9 cellular contexts compared by ENCODE assay signal in genomic region chr13:109780880-109781383, GRCh38. TPM values are rescaled to one million over a fixed set of nuclear protein-coding genes. Genes with fewer than 3 reads are reported as not detected.
DNase-seq lines count a peak whose midpoint lies in the region; ATAC-seq and TF ChIP-seq lines count a peak whose summit lies in the region.
"Had no signal": no experiment of that assay in that cellular context is flagged by ENCODE, and none has a peak within 500 bp of the region (broad histone marks: within the 10 kb centered on the region; RNA-seq: fewer than 3 reads in every experiment).

No MANE protein-coding gene starts in this region.

- TF ChIP-seq POLR2A in stomach (IDR thresholded peaks at IDR 0.05) = no peak

- peaks cover 46 to 89% (median 71%) of the 10 kb centered on the region in 4 donors for H3K4me1 ChIP-seq in stomach

- peak overlapping the region; percentile 77 to 84 (median 82) for H3K4me3 ChIP-seq in stomach

- WGBS in stomach, 5 donors = 19 to 54% (median 37%) methylated on average over 7 to 10 of the region's 10 CpGs

- H3K27ac Mint-ChIP-seq in WTC11 = peak overlapping the region; percentile 17
- H3K27ac Mint-ChIP-seq in immature natural killer cell = no peak overlapping the region

- H3K27ac ChIP-seq in stomach = peak overlapping the region; percentile 65 to 77 (median 75)

- H3K4me1 Mint-ChIP-seq in WTC11 = peaks cover 47% of the 10 kb centered on the region
- peaks cover 41 to 42% of the 10 kb centered on the region in 2 donors for H3K4me1 Mint-ChIP-seq in immature natural killer cell

- no peaks in the 10 kb centered on the region for H3K27me3 Mint-ChIP-seq in WTC11 (ENCODE audit: low read depth)
- peaks cover 17 to 34% (median 25%) of the 10 kb centered on the region in 3 donors for H3K27me3 Mint-ChIP-seq in immature natural killer cell (ENCODE audit: low read depth in 3 of 3)

- H3K4me3 Mint-ChIP-seq in WTC11 = peak overlapping the region; percentile 61
- peak overlapping the region; percentile 2 to 54 (median 7) for H3K4me3 Mint-ChIP-seq in immature natural killer cell

- CTCF ChIA-PET in WTC11 (lab: Charles Lee) = interaction anchor here (1.1 kb wide), 1 partner anchor 820 kb away, joined by 3 read pairs; no protein-coding TSS in a partner anchor

- H3K36me3 ChIP-seq in stomach = peaks cover 20 to 38% (median 32%) of the 10 kb centered on the region in 4 donors

- no peaks in the 10 kb centered on the region for H3K27me3 ChIP-seq in stomach

- POLR2A ChIA-PET in WTC11 (lab: Charles Lee) = interaction anchor here (0.9 kb wide), 1 partner anchor 10 kb away, joined by 3 read pairs; no protein-coding TSS in a partner anchor

- TF ChIP-seq CTCF in WTC11 (IDR thresholded peaks at IDR 0.05) (no peak), stomach (IDR thresholded peaks at IDR 0.05) (no peak)

- intact Hi-C loops in stomach (cut with DNase I; ENCODE audit: low total_unique reads) = no loop called here

- no peaks in the 10 kb centered on the region for H3K9me3 ChIP-seq in stomach

- ATAC-seq in WTC11 (no peak), HG03520 (IDR thresholded peaks at IDR 0.05; ENCODE audit: unreplicated experiment) (no peak), HG02870 (IDR thresholded peaks at IDR 0.05; ENCODE audit: unreplicated experiment) (no peak)

- no peaks in the 10 kb centered on the region for H3K9me3 Mint-ChIP-seq in WTC11
- no peaks in the 10 kb centered on the region for H3K9me3 Mint-ChIP-seq in immature natural killer cell

- H3K36me3 Mint-ChIP-seq in WTC11 (peaks cover 11% of the 10 kb centered on the region), immature natural killer cell (peaks cover 0 to 7% (median 3%) of the 10 kb centered on the region in 3 donors)

- TF ChIP-seq EP300 in stomach (IDR thresholded peaks at IDR 0.05) = no peak

- DNase-seq in DMS79 treated with DMSO at 0.1 percent for 48 hours (lab: John Stamatoyannopoulos, UW) (peak; percentile 66), DMS79 (lab: John Stamatoyannopoulos, UW) (no peak), WTC11 (ENCODE audit: low spot score) (no peak), immature natural killer cell (no peak), stomach (no peak), SK-N-DZ (ENCODE audit: low spot score) (no peak)
- DNase-seq: effector CD8-positive, alpha-beta T cell had no signal

TF ChIP-seq in WTC11, 78 proteins besides CTCF, POLR2A, EP300 and RAD21:
- TF ChIP-seq TEAD4 (CRISPR knock-in tag; IDR thresholded peaks at IDR 0.05) (no peak), FOXK1 (CRISPR knock-in tag; IDR thresholded peaks at IDR 0.05) (no peak), ERG (CRISPR knock-in tag; IDR thresholded peaks at IDR 0.05) (no peak), FOXJ3 (CRISPR knock-in tag; IDR thresholded peaks at IDR 0.05; ENCODE audit: borderline replicate concordance) (no peak), ATF3 (CRISPR knock-in tag; conservative IDR thresholded peaks at IDR 0.05) (no peak), GTF2I (CRISPR knock-in tag; conservative IDR thresholded peaks at IDR 0.05) (no peak), NFYB (CRISPR knock-in tag; conservative IDR thresholded peaks at IDR 0.05; ENCODE audit: low read depth) (no peak), HMGA2 (CRISPR knock-in tag; IDR thresholded peaks at IDR 0.05) (no peak)

RNA-seq across cellular contexts. Expression of gene IRS2, which starts 5.5 kb away (rescaled TPM):
- total RNA-seq in WTC11 (2021) = 17.9 to 20.5 TPM (median 18.6 TPM) in 3 replicates
- polyA plus RNA-seq in immature natural killer cell = 1 to 10 TPM in 2 of 3 donors, under 1 TPM in 1; 0.57 to 2.6 (median 2.5) TPM
- total RNA-seq in stomach = 10 to 100 TPM; 10.7 to 24.1 (median 18.7) TPM
- 1 to 10 TPM; 2.7 to 3.7 (median 3.5) TPM for polyA plus RNA-seq in stomach
- 3.4 and 4.6 TPM in 2 replicates for polyA plus RNA-seq in SK-N-DZ (2014; cell fraction: cytosol; rRNA removed)
- polyA plus RNA-seq in SK-N-DZ (2014; cell fraction: nucleus; rRNA removed) = 1.9 and 2.5 TPM in 2 replicates
